ENCODE assay signal across 21 cellular contexts in the genomic region with DNA sequence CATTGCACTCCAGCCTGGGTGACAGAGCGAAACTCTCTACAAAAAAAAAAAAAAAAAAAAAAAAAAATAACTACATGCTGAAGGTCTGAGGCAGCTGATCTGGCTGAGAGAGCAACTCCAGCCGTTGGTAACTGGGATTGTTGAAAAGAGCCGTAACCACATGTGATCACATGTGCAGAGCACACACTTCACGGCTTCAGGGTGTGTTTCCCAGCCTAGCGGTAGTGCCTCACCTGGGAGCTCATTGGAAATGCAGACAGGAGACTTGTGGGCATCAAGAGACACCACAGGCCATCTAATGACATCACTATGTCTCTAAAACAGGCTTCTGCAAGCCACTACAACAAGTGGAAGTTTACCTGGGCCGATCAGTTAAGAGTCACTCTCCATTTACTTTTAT. TPM values are rescaled to one million over a fixed set of nuclear protein-coding genes. Genes with fewer than 3 reads are reported as not detected.
A peak's percentile ranks its signal among the peaks of the same experiment; 100 is the strongest.
DNase-seq lines count a peak whose midpoint lies in the region; ATAC-seq and TF ChIP-seq lines count a peak whose summit lies in the region.
"Had no signal": no experiment of that assay in that cellular context is flagged by ENCODE, and none has a peak within 500 bp of the region (broad histone marks: within the 10 kb centered on the region; RNA-seq: fewer than 3 reads in every experiment).

No MANE protein-coding gene starts in this region.

- H3K4me3 ChIP-seq in Caco-2 (ENCODE audit: low read depth, low read length) (no peak overlapping the region), right lobe of liver (no peak overlapping the region)
- H3K4me3 ChIP-seq: esophagus squamous epithelium, GM12878 had no signal

- H3K36me3 Mint-ChIP-seq in Caco-2 (ENCODE audit: insufficient read depth, unreplicated experiment): no peaks in the 10 kb centered on the region
- no peaks in the 10 kb centered on the region for H3K36me3 Mint-ChIP-seq in effector memory CD8-positive, alpha-beta T cell (ENCODE audit: insufficient read depth)
- H3K36me3 Mint-ChIP-seq: activated naive CD4-positive, alpha-beta T cell treated with anti-CD3 and anti-CD28 coated beads, Interleukin-2, amount 50 U/mL, for 24 hours; brain; IgD-negative memory B cell had no signal

- no peaks in the 10 kb centered on the region for H3K36me3 ChIP-seq in Caco-2 (ENCODE audit: control insufficient read depth, insufficient read depth, low read length)
- no peaks in the 10 kb centered on the region for H3K36me3 ChIP-seq in right lobe of liver
- H3K36me3 ChIP-seq: esophagus squamous epithelium had no signal

- POLR2A ChIA-PET in Caco-2 (lab: Charles Lee): interaction anchor here (0.6 to 1.6 kb wide), 4 partner anchors 12 to 135 kb away, joined by 4 to 7 read pairs (median 6); a partner anchor contains a TSS

- CTCF ChIA-PET in Caco-2 (lab: Charles Lee): interaction anchor here (0.9 kb wide), 1 partner anchor 12 kb away, joined by 3 read pairs; a partner anchor contains a TSS

- no peak for TF ChIP-seq POLR2A in right lobe of liver (IDR thresholded peaks at IDR 0.05)

- peak overlapping the region; percentile 80 to 90 (median 86) for H3K27ac ChIP-seq in right lobe of liver

- ATAC-seq in effector memory CD8-positive, alpha-beta T cell (replicated peaks): peak; percentile 33
- ATAC-seq in right lobe of liver: peak; percentile 11 to 43 (median 32)
- ATAC-seq: GM12878, Right ventricle myocardium inferior had no signal

- DNase-seq in Caco-2: peak; percentile 23 to 46
- peak; percentile 81 for DNase-seq in NCI-H187 treated with DMSO at 0.1 percent for 48 hours (lab: John Stamatoyannopoulos, UW)
- DNase-seq in effector memory CD8-positive, alpha-beta T cell: no peak
- DNase-seq in right lobe of liver: peak in 2 of 3 donors; percentile 21 to 47
- DNase-seq in stimulated activated CD4-positive, alpha-beta T cell treated with anti-CD3 and anti-CD28 coated beads, Interleukin-4, amount 100 ng/mL, for 4 hours: no peak
- DNase-seq in mesenteric fat pad (ENCODE audit: low spot score): no peak
- DNase-seq in AG20443 (ENCODE audit: low spot score): no peak
- DNase-seq in NCI-H446 (lab: John Stamatoyannopoulos, UW): no peak
- DNase-seq: activated CD4-positive, alpha-beta T cell treated with anti-CD3 and anti-CD28 coated beads, Interleukin-2, amount 50 U/mL, for 48 hours; activated T-cell treated with anti-CD3 and anti-CD28 coated beads, Interleukin-2, amount 50 U/mL, for 1 hour; COR-L47; dermis blood vessel endothelial cell; esophagus squamous epithelium; MV-4-11; NCI-H2081 treated with DMSO at 0.1 percent for 48 hours; T-helper 1 cell had no signal

- peaks cover 42% of the 10 kb centered on the region for H3K4me1 Mint-ChIP-seq in Caco-2 (ENCODE audit: low read depth, unreplicated experiment)
- H3K4me1 Mint-ChIP-seq in effector memory CD8-positive, alpha-beta T cell (ENCODE audit: low read depth in 2 of 2): no peaks in the 10 kb centered on the region
- H3K4me1 Mint-ChIP-seq: activated naive CD4-positive, alpha-beta T cell treated with anti-CD3 and anti-CD28 coated beads, Interleukin-2, amount 50 U/mL, for 24 hours; brain had no signal

- H3K4me3 Mint-ChIP-seq in Caco-2 (ENCODE audit: unreplicated experiment): no peak overlapping the region
- no peak overlapping the region for H3K4me3 Mint-ChIP-seq in effector memory CD8-positive, alpha-beta T cell
- H3K4me3 Mint-ChIP-seq: activated naive CD4-positive, alpha-beta T cell treated with anti-CD3 and anti-CD28 coated beads, Interleukin-2, amount 50 U/mL, for 24 hours; brain; IgD-negative memory B cell had no signal

- H3K27ac Mint-ChIP-seq in Caco-2 (ENCODE audit: unreplicated experiment): peak overlapping the region; percentile 74
- H3K27ac Mint-ChIP-seq in effector memory CD8-positive, alpha-beta T cell: no peak overlapping the region
- H3K27ac Mint-ChIP-seq: activated naive CD4-positive, alpha-beta T cell treated with anti-CD3 and anti-CD28 coated beads, Interleukin-2, amount 50 U/mL, for 24 hours; IgD-negative memory B cell had no signal

- H3K27me3 ChIP-seq in Caco-2 (replicated peaks; ENCODE audit: control insufficient read depth, insufficient read depth, low read length) (no peaks in the 10 kb centered on the region), right lobe of liver (no peaks in the 10 kb centered on the region)
- H3K27me3 ChIP-seq: esophagus squamous epithelium had no signal

- peaks cover 38% of the 10 kb centered on the region for H3K4me1 ChIP-seq in Caco-2
- peaks cover 0 to 23% (median 5%) of the 10 kb centered on the region in 4 donors for H3K4me1 ChIP-seq in right lobe of liver

- no TSS peak for BruUV-seq in Caco-2 (replicated peaks; lab: Mats Ljungman, UMichigan)

- intact Hi-C loops in Caco-2 (cut with micrococcal nuclease; ENCODE audit: unreplicated experiment): no loop called here
- intact Hi-C loops in right lobe of liver (cut with DNase I): no loop called here

- no peaks in the 10 kb centered on the region for H3K27me3 Mint-ChIP-seq in Caco-2 (ENCODE audit: insufficient read depth, unreplicated experiment)
- H3K27me3 Mint-ChIP-seq in effector memory CD8-positive, alpha-beta T cell: peaks cover 6 to 7% of the 10 kb centered on the region in 2 donors
- H3K27me3 Mint-ChIP-seq: brain had no signal

- WGBS in right lobe of liver (ENCODE audit: insufficient coverage, low coverage, low lambda C conversion rate, missing lambda C conversion rate): 23% methylated on average over 6 of the region's 6 CpGs

- no peaks in the 10 kb centered on the region for H3K9me3 Mint-ChIP-seq in Caco-2 (ENCODE audit: unreplicated experiment)
- H3K9me3 Mint-ChIP-seq in effector memory CD8-positive, alpha-beta T cell: no peaks in the 10 kb centered on the region
- H3K9me3 Mint-ChIP-seq: activated naive CD4-positive, alpha-beta T cell treated with anti-CD3 and anti-CD28 coated beads, Interleukin-2, amount 50 U/mL, for 24 hours; brain; IgD-negative memory B cell had no signal

- no peak for TF ChIP-seq CTCF in Caco-2 (IDR thresholded peaks at IDR 0.05; ENCODE audit: insufficient read depth in 1 of 2, low read depth in 1 of 2, low read length in 1 of 2, severe bottlenecking in 1 of 2, unreplicated experiment in 1 of 2)
- peak in 1 of 4 donors; percentile 12 for TF ChIP-seq CTCF in right lobe of liver (IDR thresholded peaks at IDR 0.05)

- no peaks in the 10 kb centered on the region for H3K9me3 ChIP-seq in Caco-2
- no peaks in the 10 kb centered on the region for H3K9me3 ChIP-seq in right lobe of liver
- H3K9me3 ChIP-seq: esophagus squamous epithelium had no signal

RNA-seq across cellular contexts. Expression of a gene that starts 11.8 kb away (rescaled TPM):
- total RNA-seq in Caco-2 (2022): 18.3 and 19.6 TPM in 2 replicates
- 10 to 100 TPM in 5 of 6 experiments, 1 to 10 TPM in 1; 9.1 to 22.3 (median 16.8) TPM for total RNA-seq in right lobe of liver
- 36.6 TPM for total RNA-seq in mesenteric fat pad

RNA-seq across cellular contexts. Expression of a gene that starts 45.2 kb away (rescaled TPM):
- 19.8 and 25.0 TPM in 2 replicates for total RNA-seq in Caco-2 (2022)
- 10 to 100 TPM; 12.5 to 18.2 (median 14.7) TPM for total RNA-seq in right lobe of liver
- 35.5 TPM for total RNA-seq in mesenteric fat pad

Comparison
In these comparisons a context has a peak if more than half of its experiments do, and no peak if none do; other contexts are left out.
1. DNase-seq: peak in Caco-2 (2 of 2), NCI-H187 treated with DMSO at 0.1 percent for 48 hours (single experiment) and right lobe of liver (2 of 3); none in effector memory CD8-positive, alpha-beta T cell (0 of 3), stimulated activated CD4-positive, alpha-beta T cell treated with anti-CD3 and anti-CD28 coated beads, Interleukin-4, amount 100 ng/mL, for 4 hours (0 of 2), mesenteric fat pad (single experiment), AG20443 (single experiment) and NCI-H446 (0 of 2).